Comparison of ENCODE assay signal across 1 cellular context in genomic region chr7:135328526-135328925, GRCh38.
TF ChIP-seq lines count a peak whose summit lies in the region.

No MANE protein-coding gene starts in this region.

TF ChIP-seq in GM23338, 12 proteins besides CTCF, POLR2A, EP300 and RAD21 (continued from another document):
- TF ChIP-seq, protein P1, sequence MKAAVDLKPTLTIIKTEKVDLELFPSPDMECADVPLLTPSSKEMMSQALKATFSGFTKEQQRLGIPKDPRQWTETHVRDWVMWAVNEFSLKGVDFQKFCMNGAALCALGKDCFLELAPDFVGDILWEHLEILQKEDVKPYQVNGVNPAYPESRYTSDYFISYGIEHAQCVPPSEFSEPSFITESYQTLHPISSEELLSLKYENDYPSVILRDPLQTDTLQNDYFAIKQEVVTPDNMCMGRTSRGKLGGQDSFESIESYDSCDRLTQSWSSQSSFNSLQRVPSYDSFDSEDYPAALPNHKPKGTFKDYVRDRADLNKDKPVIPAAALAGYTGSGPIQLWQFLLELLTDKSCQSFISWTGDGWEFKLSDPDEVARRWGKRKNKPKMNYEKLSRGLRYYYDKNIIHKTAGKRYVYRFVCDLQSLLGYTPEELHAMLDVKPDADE (IDR thresholded peaks at IDR 0.05) = no peak
- TF ChIP-seq, protein P2, sequence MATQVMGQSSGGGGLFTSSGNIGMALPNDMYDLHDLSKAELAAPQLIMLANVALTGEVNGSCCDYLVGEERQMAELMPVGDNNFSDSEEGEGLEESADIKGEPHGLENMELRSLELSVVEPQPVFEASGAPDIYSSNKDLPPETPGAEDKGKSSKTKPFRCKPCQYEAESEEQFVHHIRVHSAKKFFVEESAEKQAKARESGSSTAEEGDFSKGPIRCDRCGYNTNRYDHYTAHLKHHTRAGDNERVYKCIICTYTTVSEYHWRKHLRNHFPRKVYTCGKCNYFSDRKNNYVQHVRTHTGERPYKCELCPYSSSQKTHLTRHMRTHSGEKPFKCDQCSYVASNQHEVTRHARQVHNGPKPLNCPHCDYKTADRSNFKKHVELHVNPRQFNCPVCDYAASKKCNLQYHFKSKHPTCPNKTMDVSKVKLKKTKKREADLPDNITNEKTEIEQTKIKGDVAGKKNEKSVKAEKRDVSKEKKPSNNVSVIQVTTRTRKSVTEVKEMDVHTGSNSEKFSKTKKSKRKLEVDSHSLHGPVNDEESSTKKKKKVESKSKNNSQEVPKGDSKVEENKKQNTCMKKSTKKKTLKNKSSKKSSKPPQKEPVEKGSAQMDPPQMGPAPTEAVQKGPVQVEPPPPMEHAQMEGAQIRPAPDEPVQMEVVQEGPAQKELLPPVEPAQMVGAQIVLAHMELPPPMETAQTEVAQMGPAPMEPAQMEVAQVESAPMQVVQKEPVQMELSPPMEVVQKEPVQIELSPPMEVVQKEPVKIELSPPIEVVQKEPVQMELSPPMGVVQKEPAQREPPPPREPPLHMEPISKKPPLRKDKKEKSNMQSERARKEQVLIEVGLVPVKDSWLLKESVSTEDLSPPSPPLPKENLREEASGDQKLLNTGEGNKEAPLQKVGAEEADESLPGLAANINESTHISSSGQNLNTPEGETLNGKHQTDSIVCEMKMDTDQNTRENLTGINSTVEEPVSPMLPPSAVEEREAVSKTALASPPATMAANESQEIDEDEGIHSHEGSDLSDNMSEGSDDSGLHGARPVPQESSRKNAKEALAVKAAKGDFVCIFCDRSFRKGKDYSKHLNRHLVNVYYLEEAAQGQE (IDR thresholded peaks at IDR 0.05; ENCODE audit: unreplicated experiment) = no peak
- TF ChIP-seq NANOG (IDR thresholded peaks at IDR 0.05; ENCODE audit: borderline replicate concordance) (no peak), CREB1 (CRISPR knock-in tag; IDR thresholded peaks at IDR 0.05; ENCODE audit: low read depth) (no peak)
